In genomic region chr2:112726487-112727190, GRCh38 we compare ENCODE assay signal across 8 cellular contexts. TPM values are rescaled to one million over a fixed set of nuclear protein-coding genes. Genes with fewer than 3 reads are reported as not detected.
DNase-seq lines count a peak whose midpoint lies in the region; ATAC-seq and TF ChIP-seq lines count a peak whose summit lies in the region.

No MANE protein-coding gene starts in this region.

- no peaks in the 10 kb centered on the region for H3K36me3 ChIP-seq in parathyroid adenoma (ENCODE audit: control insufficient read depth, insufficient read depth, low read length)
- no peaks in the 10 kb centered on the region for H3K36me3 ChIP-seq in upper lobe of left lung

- no peak for TF ChIP-seq EP300 in upper lobe of left lung (IDR thresholded peaks at IDR 0.05)

- no peak overlapping the region for H3K9ac ChIP-seq in parathyroid adenoma

- H3K9me3 ChIP-seq in parathyroid adenoma (ENCODE audit: control insufficient read depth, low read length) (no peaks in the 10 kb centered on the region), upper lobe of left lung (no peaks in the 10 kb centered on the region)

- no peak overlapping the region for H3K4me2 ChIP-seq in parathyroid adenoma (ENCODE audit: low read length)

- DNase-seq in NCI-H1048 (lab: John Stamatoyannopoulos, UW) (peak; percentile 81), SK-N-DZ (ENCODE audit: low spot score) (peak; percentile 89), glomerular endothelial cell (ENCODE audit: extremely low read depth, low read depth, low spot score) (peak; percentile 61), upper lobe of left lung (peak; percentile 91 to 96)
- DNase-seq in activated gamma-delta T cell treated with anti-CD3 and anti-CD28 coated beads, Interleukin-2, amount 50 U/mL, for 16 hours (ENCODE audit: low read depth), result peak; percentile 79

- H3K27me3 ChIP-seq in parathyroid adenoma (ENCODE audit: control insufficient read depth, insufficient read depth, low read length), result no peaks in the 10 kb centered on the region
- H3K27me3 ChIP-seq in upper lobe of left lung, result no peaks in the 10 kb centered on the region

- no peak overlapping the region for H3K4me3 ChIP-seq in parathyroid adenoma (ENCODE audit: low read depth, low read length)
- H3K4me3 ChIP-seq in upper lobe of left lung, result no peak overlapping the region

- WGBS in upper lobe of left lung, 2 donors, result 34 to 100% methylated on average over 1 to 19 of the region's 19 CpGs

- H3K4me1 ChIP-seq in parathyroid adenoma (peaks cover 5% of the 10 kb centered on the region), upper lobe of left lung (peaks cover 7 to 20% (median 14%) of the 10 kb centered on the region in 4 donors)

- no peak for TF ChIP-seq POLR2A in upper lobe of left lung (IDR thresholded peaks at IDR 0.05)

- no peak overlapping the region for H3K27ac ChIP-seq in parathyroid adenoma
- no peak overlapping the region for H3K27ac ChIP-seq in upper lobe of left lung

- no peaks in the 10 kb centered on the region for H3K79me2 ChIP-seq in parathyroid adenoma

- TF ChIP-seq CTCF in GM12801 (IDR thresholded peaks at IDR 0.05; ENCODE audit: extremely low read depth, insufficient read length), result peak; percentile 90
- peak; percentile 98 for TF ChIP-seq CTCF in parathyroid adenoma (IDR thresholded peaks at IDR 0.05)
- peak; percentile 90 to 99 (median 97) for TF ChIP-seq CTCF in upper lobe of left lung (IDR thresholded peaks at IDR 0.05)

- ATAC-seq in HG02588 (IDR thresholded peaks at IDR 0.05; ENCODE audit: unreplicated experiment), result peak; percentile 85
- ATAC-seq in upper lobe of left lung (ENCODE audit: low FRiP score in 2 of 2), result peak; percentile 92 to 94

- H2AFZ ChIP-seq in parathyroid adenoma, result peak overlapping the region; percentile 83

RNA-seq across cellular contexts. Expression of gene NT5DC4, which starts 5.8 kb away (rescaled TPM):
- polyA plus RNA-seq in SK-N-DZ (2014; cell fraction: cytosol; rRNA removed), result not detected in 2 replicates
- polyA plus RNA-seq in SK-N-DZ (2014; cell fraction: nucleus; rRNA removed), result not detected in 2 replicates
- total RNA-seq in glomerular endothelial cell (not detected in 2 replicates), upper lobe of left lung (1 to 10 TPM in 2 of 6 donors, under 1 TPM in 2, not detected in 2; 0.55 to 5.2 (median 1.0) TPM)

RNA-seq across cellular contexts. Expression of gene CKAP2L, which starts 37.8 kb away (rescaled TPM):
- polyA plus RNA-seq in SK-N-DZ (2014; cell fraction: cytosol; rRNA removed), result 19.5 and 22.4 TPM in 2 replicates
- polyA plus RNA-seq in SK-N-DZ (2014; cell fraction: nucleus; rRNA removed), result 10.6 and 23.0 TPM in 2 replicates
- total RNA-seq in glomerular endothelial cell, result 2.5 and 4.4 TPM in 2 replicates
- total RNA-seq in upper lobe of left lung, result 1 to 10 TPM in 5 of 6 donors, under 1 TPM in 1; 0.49 to 2.3 (median 1.7) TPM

RNA-seq across cellular contexts. Expression of gene IL1A, which starts 57.7 kb away (rescaled TPM):
- not detected in 2 replicates for polyA plus RNA-seq in SK-N-DZ (2014; cell fraction: cytosol; rRNA removed)
- polyA plus RNA-seq in SK-N-DZ (2014; cell fraction: nucleus; rRNA removed), result not detected in 2 replicates
- total RNA-seq in glomerular endothelial cell (3.9 and 4.5 TPM in 2 replicates), upper lobe of left lung (1 to 10 TPM in 3 of 6 donors, not detected in 3; 2.5 to 4.7 (median 3.0) TPM)
